In genomic region chr3:112376996-112377395, GRCh38 we compare ENCODE assay signal across 13 cellular contexts. TPM values are rescaled to one million over a fixed set of nuclear protein-coding genes. Genes with fewer than 3 reads are reported as not detected.
DNase-seq lines count a peak whose midpoint lies in the region; ATAC-seq and TF ChIP-seq lines count a peak whose summit lies in the region.
"Had no signal": no experiment of that assay in that cellular context is flagged by ENCODE, and none has a peak within 500 bp of the region (broad histone marks: within the 10 kb centered on the region; RNA-seq: fewer than 3 reads in every experiment).

No MANE protein-coding gene starts in this region.

- peaks cover 23% of the 10 kb centered on the region for H3K4me1 Mint-ChIP-seq in GM23338
- peaks cover 25% of the 10 kb centered on the region for H3K4me1 Mint-ChIP-seq in type B pancreatic cell (ENCODE audit: unreplicated experiment)

- no peak for DNase-seq in GM23338 (ENCODE audit: low spot score)
- peak; percentile 68 for DNase-seq in SIG-M5 (lab: John Stamatoyannopoulos, UW)
- DNase-seq in fibroblast of villous mesenchyme (ENCODE audit: low read depth), result peak; percentile 69
- no peak for DNase-seq in H4 (ENCODE audit: low spot score)
- DNase-seq in type B pancreatic cell (ENCODE audit: extremely low spot score, unreplicated experiment), result no peak
- no peak for DNase-seq in WERI-Rb-1
- DNase-seq: activated CD4-positive, alpha-beta memory T cell treated with anti-CD3 and anti-CD28 coated beads, Interleukin-2, amount 10 ng/mL, durations not matched to agents 7 days and 5 days; Caco-2; NCI-H1436 treated with DMSO at 0.1 percent for 48 hours had no signal

- H3K27ac ChIP-seq in GM23338 (ENCODE audit: low read depth) (no peak overlapping the region), parathyroid adenoma (no peak overlapping the region), WERI-Rb-1 (no peak overlapping the region)
- H3K27ac ChIP-seq: adrenal gland, RWPE1 had no signal

- H3K4me1 ChIP-seq in GM23338 (ENCODE audit: insufficient read depth) (peaks cover 24% of the 10 kb centered on the region), parathyroid adenoma (peaks cover 4% of the 10 kb centered on the region)
- H3K4me1 ChIP-seq: Caco-2 had no signal

- H3K9ac ChIP-seq in parathyroid adenoma, result no peak overlapping the region

- H3K79me2 ChIP-seq in GM23338 (replicated peaks; ENCODE audit: insufficient read depth), result no peaks in the 10 kb centered on the region
- H3K79me2 ChIP-seq in parathyroid adenoma, result no peaks in the 10 kb centered on the region

- no peak for ATAC-seq in GM23338
- ATAC-seq in HG03025 (IDR thresholded peaks at IDR 0.05; ENCODE audit: low FRiP score, unreplicated experiment), result no peak

- H3K4me3 Mint-ChIP-seq in GM23338 (no peak overlapping the region), type B pancreatic cell (no peak overlapping the region)
- H3K4me3 Mint-ChIP-seq: activated CD4-positive, alpha-beta memory T cell treated with anti-CD3 and anti-CD28 coated beads, Interleukin-2, amount 10 ng/mL, durations not matched to agents 7 days and 5 days had no signal

- TF ChIP-seq CTCF in GM23338 (conservative IDR thresholded peaks at IDR 0.05; ENCODE audit: low read depth in 2 of 2) (no peak), fibroblast of villous mesenchyme (IDR thresholded peaks at IDR 0.05; ENCODE audit: insufficient read depth, low read depth, low read length) (no peak), parathyroid adenoma (IDR thresholded peaks at IDR 0.05) (no peak), type B pancreatic cell (conservative IDR thresholded peaks at IDR 0.05) (no peak), WERI-Rb-1 (IDR thresholded peaks at IDR 0.05; ENCODE audit: low read depth, low read length) (no peak)

- no peak overlapping the region for H2AFZ ChIP-seq in GM23338
- peak overlapping the region; percentile 13 for H2AFZ ChIP-seq in parathyroid adenoma

- H3K4me3 ChIP-seq in GM23338, result no peak overlapping the region
- no peak overlapping the region for H3K4me3 ChIP-seq in fibroblast of villous mesenchyme (ENCODE audit: low read depth, low read length)
- H3K4me3 ChIP-seq in parathyroid adenoma (ENCODE audit: low read depth, low read length), result no peak overlapping the region
- no peak overlapping the region for H3K4me3 ChIP-seq in WERI-Rb-1 (ENCODE audit: low read depth, low read length)
- H3K4me3 ChIP-seq: adrenal gland had no signal

- no peaks in the 10 kb centered on the region for H3K27me3 Mint-ChIP-seq in GM23338 (ENCODE audit: insufficient read depth, low read depth, poor library complexity)
- H3K27me3 Mint-ChIP-seq in type B pancreatic cell, result no peaks in the 10 kb centered on the region
- H3K27me3 Mint-ChIP-seq: activated CD4-positive, alpha-beta memory T cell treated with anti-CD3 and anti-CD28 coated beads, Interleukin-2, amount 10 ng/mL, durations not matched to agents 7 days and 5 days had no signal

- H3K27ac Mint-ChIP-seq in GM23338, result no peak overlapping the region
- no peak overlapping the region for H3K27ac Mint-ChIP-seq in type B pancreatic cell
- H3K27ac Mint-ChIP-seq: activated CD4-positive, alpha-beta memory T cell treated with anti-CD3 and anti-CD28 coated beads, Interleukin-2, amount 10 ng/mL, durations not matched to agents 7 days and 5 days had no signal

- no peaks in the 10 kb centered on the region for H3K9me3 ChIP-seq in parathyroid adenoma (ENCODE audit: control insufficient read depth, low read length)
- no peaks in the 10 kb centered on the region for H3K9me3 ChIP-seq in WERI-Rb-1 (ENCODE audit: severe bottlenecking)
- H3K9me3 ChIP-seq: adrenal gland, Caco-2 had no signal

- H4K20me1 ChIP-seq in GM23338 (replicated peaks; ENCODE audit: insufficient read depth), result no peaks in the 10 kb centered on the region

- H3K9me3 Mint-ChIP-seq in GM23338 (no peaks in the 10 kb centered on the region), type B pancreatic cell (no peaks in the 10 kb centered on the region)

- no peaks in the 10 kb centered on the region for H3K27me3 ChIP-seq in GM23338 (ENCODE audit: insufficient read depth)
- no peaks in the 10 kb centered on the region for H3K27me3 ChIP-seq in parathyroid adenoma (ENCODE audit: control insufficient read depth, insufficient read depth, low read length)
- no peaks in the 10 kb centered on the region for H3K27me3 ChIP-seq in WERI-Rb-1 (ENCODE audit: insufficient read depth, low read depth, severe bottlenecking)
- H3K27me3 ChIP-seq: adrenal gland had no signal

- H3K9me2 ChIP-seq in GM23338 (ENCODE audit: insufficient read depth), result peaks cover 13% of the 10 kb centered on the region

- no peaks in the 10 kb centered on the region for H3K36me3 Mint-ChIP-seq in GM23338 (ENCODE audit: low read depth)
- no peaks in the 10 kb centered on the region for H3K36me3 Mint-ChIP-seq in type B pancreatic cell

- no peaks in the 10 kb centered on the region for H3F3A ChIP-seq in GM23338 (replicated peaks; ENCODE audit: low read depth)

- H3K4me2 ChIP-seq in GM23338 (peak overlapping the region; percentile 5; the same call in 1 of the 2 replicates), parathyroid adenoma (ENCODE audit: low read length) (no peak overlapping the region)

- H3K36me3 ChIP-seq in GM23338 (ENCODE audit: insufficient read depth), result no peaks in the 10 kb centered on the region
- H3K36me3 ChIP-seq in parathyroid adenoma (ENCODE audit: control insufficient read depth, insufficient read depth, low read length), result no peaks in the 10 kb centered on the region
- H3K36me3 ChIP-seq in WERI-Rb-1, result no peaks in the 10 kb centered on the region
- H3K36me3 ChIP-seq: adrenal gland had no signal

TF ChIP-seq in GM23338, 12 proteins besides CTCF, POLR2A, EP300 and RAD21 (continues in another document):
- TF ChIP-seq ETS1 (IDR thresholded peaks at IDR 0.05) (no peak), CREB1 (CRISPR knock-in tag; IDR thresholded peaks at IDR 0.05; ENCODE audit: low read depth) (no peak), STAT1 (IDR thresholded peaks at IDR 0.05; ENCODE audit: unreplicated experiment) (no peak), JUNB (IDR thresholded peaks at IDR 0.05; ENCODE audit: unreplicated experiment) (no peak), NANOG (IDR thresholded peaks at IDR 0.05; ENCODE audit: borderline replicate concordance) (no peak), POLR2AphosphoS5 (IDR thresholded peaks at IDR 0.05; ENCODE audit: low read depth) (no peak), EZH2phosphoT487 (IDR thresholded peaks at IDR 0.05; ENCODE audit: unreplicated experiment) (no peak), REST (IDR thresholded peaks at IDR 0.05; ENCODE audit: unreplicated experiment) (no peak), ZNF114 (CRISPR knock-in tag; IDR thresholded peaks at IDR 0.05) (no peak), EZH2 (IDR thresholded peaks at IDR 0.05; ENCODE audit: low read depth, unreplicated experiment) (no peak), ZNF331 (CRISPR knock-in tag; IDR thresholded peaks at IDR 0.05; ENCODE audit: low read depth) (no peak)

RNA-seq across cellular contexts. Expression of gene CD200, which starts 44.0 kb away (rescaled TPM):
- total RNA-seq in GM23338 (2014; rRNA removed; shearing (Covaris generic)), result 49.3 and 51.9 TPM in 2 replicates
- polyA plus RNA-seq in GM23338 (2016; fragmentation: Nextera tagmentation; extraction: Ambion mirVana), result 56.5 and 65.0 TPM in 2 replicates
- total RNA-seq in fibroblast of villous mesenchyme (1.3 TPM in 2 replicates), type B pancreatic cell (ENCODE audit: low replicate concordance) (11.9 and 20.1 TPM in 2 replicates)
- not detected in 2 replicates for total RNA-seq in H4 (2014; rRNA removed; shearing (Covaris generic))

Comparison
In these comparisons a context has a peak if more than half of its experiments do, and no peak if none do; other contexts are left out.
1. DNase-seq: peak in SIG-M5 (single experiment) and fibroblast of villous mesenchyme (single experiment); none in GM23338 (single experiment), H4 (single experiment), type B pancreatic cell (single experiment) and WERI-Rb-1 (single experiment).